Comparison of ENCODE assay signal across 1 cellular context in the genomic region with DNA sequence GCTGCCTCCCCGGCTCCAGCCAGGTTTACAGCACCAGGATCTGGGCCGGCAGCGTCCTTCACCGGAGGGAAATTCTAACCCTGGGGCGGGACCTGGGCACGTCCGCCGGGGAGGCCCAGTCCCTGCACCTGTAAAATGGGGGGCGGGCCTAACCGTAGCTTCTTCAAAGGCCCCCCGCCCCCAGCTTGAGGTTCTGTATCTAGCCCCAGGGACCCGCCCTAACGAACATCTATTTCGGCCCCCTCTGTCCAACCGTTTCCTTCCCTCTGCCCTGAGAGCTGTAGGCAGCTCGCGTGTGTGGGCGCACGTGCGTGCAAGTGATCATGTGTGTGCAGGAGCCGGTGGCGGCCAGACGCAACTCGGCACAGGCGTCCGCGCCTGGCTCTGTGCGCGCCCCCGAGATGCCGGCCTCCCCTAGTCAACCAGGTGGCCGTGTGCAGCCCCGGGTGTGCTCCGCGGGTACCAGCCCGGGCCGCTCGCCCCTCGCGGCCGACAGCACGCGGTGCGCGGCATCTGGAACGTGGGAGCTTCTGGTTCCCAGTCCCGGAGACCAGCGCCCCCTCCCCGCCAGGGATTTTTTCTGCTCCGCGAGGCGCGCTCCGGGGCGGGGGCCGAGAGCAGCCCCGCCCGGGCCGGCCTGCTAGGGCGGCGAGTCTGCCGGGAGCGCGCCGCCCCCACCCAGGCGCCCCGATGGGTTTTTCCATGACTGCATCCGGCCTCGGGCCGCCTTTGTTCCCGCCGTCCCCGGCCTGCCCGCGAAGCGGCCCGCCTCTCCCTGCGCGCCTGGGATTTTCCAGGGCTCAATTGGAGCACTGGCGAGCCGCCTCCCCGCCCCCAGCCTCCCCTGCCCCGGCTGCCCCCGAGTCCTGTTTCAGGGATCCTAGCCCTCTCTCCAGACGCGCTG.
TF ChIP-seq lines count a peak whose summit lies in the region.

No MANE protein-coding gene starts in this region.

TF ChIP-seq in HepG2, 621 proteins besides CTCF, POLR2A, EP300 and RAD21 (continued from another document and continues in another):
- TF ChIP-seq HNF1B (CRISPR knock-in tag; IDR thresholded peaks at IDR 0.05): peak; percentile 67; the same call in 1 of the 2 replicates
- peak; percentile 39; the same call in 1 of the 2 replicates for TF ChIP-seq ZNF142 (CRISPR knock-in tag; IDR thresholded peaks at IDR 0.05)
- no peak for TF ChIP-seq DBP (CRISPR knock-in tag; IDR thresholded peaks at IDR 0.05; ENCODE audit: not compliant biosample characterization)
- TF ChIP-seq KDM3A (CRISPR knock-in tag; IDR thresholded peaks at IDR 0.05; ENCODE audit: low read depth): peak; percentile 98
- 0 out of 2 replicates have a peak, but pooled peaks have one; percentile 81 for TF ChIP-seq ZNF569 (CRISPR knock-in tag; IDR thresholded peaks at IDR 0.05; ENCODE audit: borderline replicate concordance)
- TF ChIP-seq ZNF337 (CRISPR knock-in tag; IDR thresholded peaks at IDR 0.05; ENCODE audit: borderline replicate concordance, low read depth): no peak
- TF ChIP-seq, protein P1, sequence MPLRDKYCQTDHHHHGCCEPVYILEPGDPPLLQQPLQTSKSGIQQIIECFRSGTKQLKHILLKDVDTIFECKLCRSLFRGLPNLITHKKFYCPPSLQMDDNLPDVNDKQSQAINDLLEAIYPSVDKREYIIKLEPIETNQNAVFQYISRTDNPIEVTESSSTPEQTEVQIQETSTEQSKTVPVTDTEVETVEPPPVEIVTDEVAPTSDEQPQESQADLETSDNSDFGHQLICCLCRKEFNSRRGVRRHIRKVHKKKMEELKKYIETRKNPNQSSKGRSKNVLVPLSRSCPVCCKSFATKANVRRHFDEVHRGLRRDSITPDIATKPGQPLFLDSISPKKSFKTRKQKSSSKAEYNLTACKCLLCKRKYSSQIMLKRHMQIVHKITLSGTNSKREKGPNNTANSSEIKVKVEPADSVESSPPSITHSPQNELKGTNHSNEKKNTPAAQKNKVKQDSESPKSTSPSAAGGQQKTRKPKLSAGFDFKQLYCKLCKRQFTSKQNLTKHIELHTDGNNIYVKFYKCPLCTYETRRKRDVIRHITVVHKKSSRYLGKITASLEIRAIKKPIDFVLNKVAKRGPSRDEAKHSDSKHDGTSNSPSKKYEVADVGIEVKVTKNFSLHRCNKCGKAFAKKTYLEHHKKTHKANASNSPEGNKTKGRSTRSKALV (CRISPR knock-in tag; IDR thresholded peaks at IDR 0.05): no peak
- no peak for TF ChIP-seq NR2F1 (CRISPR knock-in tag; IDR thresholded peaks at IDR 0.05)
- TF ChIP-seq ZNF230 (CRISPR knock-in tag; IDR thresholded peaks at IDR 0.05): peak; percentile 90
- TF ChIP-seq ZNF709 (CRISPR knock-in tag; IDR thresholded peaks at IDR 0.05): peak; percentile 97
- TF ChIP-seq BRCA1 (CRISPR knock-in tag; IDR thresholded peaks at IDR 0.05): no peak
- peak; percentile 75 for TF ChIP-seq ZNF775 (CRISPR knock-in tag; IDR thresholded peaks at IDR 0.05; ENCODE audit: borderline replicate concordance)
- TF ChIP-seq ZSCAN22 (CRISPR knock-in tag; IDR thresholded peaks at IDR 0.05): peak; percentile 84
- peak; percentile 47 for TF ChIP-seq HNRNPLL (IDR thresholded peaks at IDR 0.05; ENCODE audit: low read depth, low read length, poor library complexity, severe bottlenecking)
- TF ChIP-seq AGO1 (IDR thresholded peaks at IDR 0.05; ENCODE audit: low read depth, low read length, poor library complexity, severe bottlenecking): no peak
- TF ChIP-seq, protein P2, sequence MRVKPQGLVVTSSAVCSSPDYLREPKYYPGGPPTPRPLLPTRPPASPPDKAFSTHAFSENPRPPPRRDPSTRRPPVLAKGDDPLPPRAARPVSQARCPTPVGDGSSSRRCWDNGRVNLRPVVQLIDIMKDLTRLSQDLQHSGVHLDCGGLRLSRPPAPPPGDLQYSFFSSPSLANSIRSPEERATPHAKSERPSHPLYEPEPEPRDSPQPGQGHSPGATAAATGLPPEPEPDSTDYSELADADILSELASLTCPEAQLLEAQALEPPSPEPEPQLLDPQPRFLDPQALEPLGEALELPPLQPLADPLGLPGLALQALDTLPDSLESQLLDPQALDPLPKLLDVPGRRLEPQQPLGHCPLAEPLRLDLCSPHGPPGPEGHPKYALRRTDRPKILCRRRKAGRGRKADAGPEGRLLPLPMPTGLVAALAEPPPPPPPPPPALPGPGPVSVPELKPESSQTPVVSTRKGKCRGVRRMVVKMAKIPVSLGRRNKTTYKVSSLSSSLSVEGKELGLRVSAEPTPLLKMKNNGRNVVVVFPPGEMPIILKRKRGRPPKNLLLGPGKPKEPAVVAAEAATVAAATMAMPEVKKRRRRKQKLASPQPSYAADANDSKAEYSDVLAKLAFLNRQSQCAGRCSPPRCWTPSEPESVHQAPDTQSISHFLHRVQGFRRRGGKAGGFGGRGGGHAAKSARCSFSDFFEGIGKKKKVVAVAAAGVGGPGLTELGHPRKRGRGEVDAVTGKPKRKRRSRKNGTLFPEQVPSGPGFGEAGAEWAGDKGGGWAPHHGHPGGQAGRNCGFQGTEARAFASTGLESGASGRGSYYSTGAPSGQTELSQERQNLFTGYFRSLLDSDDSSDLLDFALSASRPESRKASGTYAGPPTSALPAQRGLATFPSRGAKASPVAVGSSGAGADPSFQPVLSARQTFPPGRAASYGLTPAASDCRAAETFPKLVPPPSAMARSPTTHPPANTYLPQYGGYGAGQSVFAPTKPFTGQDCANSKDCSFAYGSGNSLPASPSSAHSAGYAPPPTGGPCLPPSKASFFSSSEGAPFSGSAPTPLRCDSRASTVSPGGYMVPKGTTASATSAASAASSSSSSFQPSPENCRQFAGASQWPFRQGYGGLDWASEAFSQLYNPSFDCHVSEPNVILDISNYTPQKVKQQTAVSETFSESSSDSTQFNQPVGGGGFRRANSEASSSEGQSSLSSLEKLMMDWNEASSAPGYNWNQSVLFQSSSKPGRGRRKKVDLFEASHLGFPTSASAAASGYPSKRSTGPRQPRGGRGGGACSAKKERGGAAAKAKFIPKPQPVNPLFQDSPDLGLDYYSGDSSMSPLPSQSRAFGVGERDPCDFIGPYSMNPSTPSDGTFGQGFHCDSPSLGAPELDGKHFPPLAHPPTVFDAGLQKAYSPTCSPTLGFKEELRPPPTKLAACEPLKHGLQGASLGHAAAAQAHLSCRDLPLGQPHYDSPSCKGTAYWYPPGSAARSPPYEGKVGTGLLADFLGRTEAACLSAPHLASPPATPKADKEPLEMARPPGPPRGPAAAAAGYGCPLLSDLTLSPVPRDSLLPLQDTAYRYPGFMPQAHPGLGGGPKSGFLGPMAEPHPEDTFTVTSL (CRISPR knock-in tag; IDR thresholded peaks at IDR 0.05; ENCODE audit: borderline replicate concordance): peak; percentile 65; the same call in 1 of the 2 replicates
- TF ChIP-seq ZNF547 (CRISPR knock-in tag; IDR thresholded peaks at IDR 0.05): peak; percentile 93
- TF ChIP-seq ZNF20 (CRISPR knock-in tag; IDR thresholded peaks at IDR 0.05): peak; percentile 85
- TF ChIP-seq JUN (CRISPR knock-in tag; IDR thresholded peaks at IDR 0.05): peak; percentile 40; the same call in 1 of the 2 replicates
- no peak for TF ChIP-seq RFX5 (IDR thresholded peaks at IDR 0.05; ENCODE audit: low read depth, low read length)
- 0 out of 2 replicates have a peak, but pooled peaks have one; percentile 38 for TF ChIP-seq FOSL1 (CRISPR knock-in tag; IDR thresholded peaks at IDR 0.05; ENCODE audit: borderline replicate concordance)
- no peak for TF ChIP-seq SCMH1 (CRISPR knock-in tag; IDR thresholded peaks at IDR 0.05; ENCODE audit: borderline replicate concordance)
- no peak for TF ChIP-seq HMG20A (CRISPR knock-in tag; IDR thresholded peaks at IDR 0.05; ENCODE audit: borderline replicate concordance)
- TF ChIP-seq, protein P3, sequence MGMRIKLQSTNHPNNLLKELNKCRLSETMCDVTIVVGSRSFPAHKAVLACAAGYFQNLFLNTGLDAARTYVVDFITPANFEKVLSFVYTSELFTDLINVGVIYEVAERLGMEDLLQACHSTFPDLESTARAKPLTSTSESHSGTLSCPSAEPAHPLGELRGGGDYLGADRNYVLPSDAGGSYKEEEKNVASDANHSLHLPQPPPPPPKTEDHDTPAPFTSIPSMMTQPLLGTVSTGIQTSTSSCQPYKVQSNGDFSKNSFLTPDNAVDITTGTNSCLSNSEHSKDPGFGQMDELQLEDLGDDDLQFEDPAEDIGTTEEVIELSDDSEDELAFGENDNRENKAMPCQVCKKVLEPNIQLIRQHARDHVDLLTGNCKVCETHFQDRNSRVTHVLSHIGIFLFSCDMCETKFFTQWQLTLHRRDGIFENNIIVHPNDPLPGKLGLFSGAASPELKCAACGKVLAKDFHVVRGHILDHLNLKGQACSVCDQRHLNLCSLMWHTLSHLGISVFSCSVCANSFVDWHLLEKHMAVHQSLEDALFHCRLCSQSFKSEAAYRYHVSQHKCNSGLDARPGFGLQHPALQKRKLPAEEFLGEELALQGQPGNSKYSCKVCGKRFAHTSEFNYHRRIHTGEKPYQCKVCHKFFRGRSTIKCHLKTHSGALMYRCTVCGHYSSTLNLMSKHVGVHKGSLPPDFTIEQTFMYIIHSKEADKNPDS (CRISPR knock-in tag; IDR thresholded peaks at IDR 0.05): peak; percentile 58; the same call in 1 of the 2 replicates
- TF ChIP-seq, protein P4, sequence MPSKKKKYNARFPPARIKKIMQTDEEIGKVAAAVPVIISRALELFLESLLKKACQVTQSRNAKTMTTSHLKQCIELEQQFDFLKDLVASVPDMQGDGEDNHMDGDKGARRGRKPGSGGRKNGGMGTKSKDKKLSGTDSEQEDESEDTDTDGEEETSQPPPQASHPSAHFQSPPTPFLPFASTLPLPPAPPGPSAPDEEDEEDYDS (CRISPR knock-in tag; IDR thresholded peaks at IDR 0.05): peak; percentile 59; the same call in 1 of the 2 replicates
- no peak for TF ChIP-seq HNF4A (CRISPR knock-in tag; IDR thresholded peaks at IDR 0.05)
- TF ChIP-seq ZBTB34 (CRISPR knock-in tag; IDR thresholded peaks at IDR 0.05): peak; percentile 45; the same call in 1 of the 2 replicates
- TF ChIP-seq KDM1A (CRISPR knock-in tag; IDR thresholded peaks at IDR 0.05): 0 out of 2 replicates have a peak, but pooled peaks have one; percentile 62
- peak; percentile 94; the same call in 1 of the 2 replicates for TF ChIP-seq ZNF274 (CRISPR knock-in tag; IDR thresholded peaks at IDR 0.05)
